8 cellular contexts compared by ENCODE assay signal in genomic region chr12:25364529-25365339, GRCh38.
A peak's percentile ranks its signal among the peaks of the same experiment; 100 is the strongest.
DNase-seq lines count a peak whose midpoint lies in the region; ATAC-seq lines count a peak whose summit lies in the region.

No MANE protein-coding gene starts in this region.

- H3K9me3 Mint-ChIP-seq in activated CD4-positive, alpha-beta T cell treated with anti-CD3 and anti-CD28 coated beads for 36 hours (ENCODE audit: low read depth), result no peaks in the 10 kb centered on the region

- peak; percentile 90 for ATAC-seq in activated CD4-positive, alpha-beta T cell treated with anti-CD3 and anti-CD28 coated beads for 36 hours
- peak; percentile 85 for ATAC-seq in HG03045 (IDR thresholded peaks at IDR 0.05; ENCODE audit: unreplicated experiment)

- DNase-seq in activated CD4-positive, alpha-beta T cell treated with anti-CD3 and anti-CD28 coated beads for 36 hours, result peak; percentile 82
- no peak for DNase-seq in activated CD4-positive, alpha-beta T cell treated with anti-CD3 and anti-CD28 coated beads, Interleukin-2, amount 50 U/mL, for 1 hour
- peak; percentile 63 to 67 for DNase-seq in activated CD4-positive, alpha-beta T cell treated with anti-CD3 and anti-CD28 coated beads, Interleukin-2, amount 50 U/mL, for 48 hours
- peak; percentile 34 to 45 for DNase-seq in stimulated activated CD8-positive, alpha-beta memory T cell treated with anti-CD3 and anti-CD28 coated beads, Interleukin-7, amount 100 ng/mL, for 48 hours (ENCODE audit: extremely low read depth in 1 of 2, low read depth in 1 of 2)
- DNase-seq in NK-92 (lab: John Stamatoyannopoulos, UW; ENCODE audit: unreplicated experiment) (no peak), RPMI8226 (no peak), activated gamma-delta T cell treated with Interleukin-2 at 50 U/mL for 16 hours (no peak)

- peak overlapping the region; percentile 31 for H3K4me3 Mint-ChIP-seq in activated CD4-positive, alpha-beta T cell treated with anti-CD3 and anti-CD28 coated beads for 36 hours

- H3K27me3 Mint-ChIP-seq in activated CD4-positive, alpha-beta T cell treated with anti-CD3 and anti-CD28 coated beads for 36 hours, result peaks cover 15% of the 10 kb centered on the region

- no peak overlapping the region for H3K27ac Mint-ChIP-seq in activated CD4-positive, alpha-beta T cell treated with anti-CD3 and anti-CD28 coated beads for 36 hours

- H3K36me3 Mint-ChIP-seq in activated CD4-positive, alpha-beta T cell treated with anti-CD3 and anti-CD28 coated beads for 36 hours (ENCODE audit: low read depth), result no peaks in the 10 kb centered on the region

- CTCF ChIA-PET in activated CD4-positive, alpha-beta T cell treated with anti-CD3 and anti-CD28 coated beads for 36 hours (lab: Charles Lee), result interaction anchor here (0.7 to 3.3 kb wide), 8 partner anchors 13 to 209 kb away, joined by 3 to 22 read pairs (median 4); partner anchors contain the start of gene KRAS

- peaks cover 16% of the 10 kb centered on the region for H3K4me1 Mint-ChIP-seq in activated CD4-positive, alpha-beta T cell treated with anti-CD3 and anti-CD28 coated beads for 36 hours

- POLR2A ChIA-PET in activated CD4-positive, alpha-beta T cell treated with anti-CD3 and anti-CD28 coated beads for 36 hours (lab: Charles Lee), result interaction anchor here (0.5 to 1.3 kb wide), 6 partner anchors 13 to 468 kb away, joined by 3 to 5 read pairs (median 5); no protein-coding TSS in a partner anchor

- intact Hi-C loops in activated CD4-positive, alpha-beta T cell treated with anti-CD3 and anti-CD28 coated beads for 36 hours (cut with DNase I, micrococcal nuclease), result loop anchor here (1.0 kb wide), 4 partner anchors 13 to 114 kb away; partner anchors contain the start of gene KRAS (in 1 of the 2)

Comparison
In these comparisons a context has a peak if more than half of its experiments do, and no peak if none do; other contexts are left out.
1. DNase-seq: peak in activated CD4-positive, alpha-beta T cell treated with anti-CD3 and anti-CD28 coated beads for 36 hours (single experiment), activated CD4-positive, alpha-beta T cell treated with anti-CD3 and anti-CD28 coated beads, Interleukin-2, amount 50 U/mL, for 48 hours (2 of 2) and stimulated activated CD8-positive, alpha-beta memory T cell treated with anti-CD3 and anti-CD28 coated beads, Interleukin-7, amount 100 ng/mL, for 48 hours (2 of 2); none in activated CD4-positive, alpha-beta T cell treated with anti-CD3 and anti-CD28 coated beads, Interleukin-2, amount 50 U/mL, for 1 hour (single experiment), NK-92 (single experiment), RPMI8226 (single experiment) and activated gamma-delta T cell treated with Interleukin-2 at 50 U/mL for 16 hours (single experiment).